Comparison of ENCODE assay signal across 1 cellular context in genomic region chr13:112722433-112723250, GRCh38.
TF ChIP-seq lines count a peak whose summit lies in the region.

No MANE protein-coding gene starts in this region.

TF ChIP-seq in HepG2, 621 proteins besides CTCF, POLR2A, EP300 and RAD21 (continued from another document):
- TF ChIP-seq XRCC5 (optimal IDR thresholded peaks at IDR 0.05; ENCODE audit: low read length) = peak; percentile 19
- TF ChIP-seq HNRNPK (IDR thresholded peaks at IDR 0.05; ENCODE audit: low read depth, low read length, poor library complexity, severe bottlenecking) = peak; percentile 88
- no peak for TF ChIP-seq ZNF790 (CRISPR knock-in tag; IDR thresholded peaks at IDR 0.05; ENCODE audit: borderline replicate concordance)
- TF ChIP-seq NFYB (CRISPR knock-in tag; IDR thresholded peaks at IDR 0.05) = no peak
- TF ChIP-seq KLF6 (CRISPR knock-in tag; IDR thresholded peaks at IDR 0.05) = 0 out of 2 replicates have a peak, but pooled peaks have one; percentile 59
- TF ChIP-seq RBM22 (optimal IDR thresholded peaks at IDR 0.05; ENCODE audit: low read length) = peak; percentile 73
- peak; percentile 46; the same call in 1 of the 2 replicates for TF ChIP-seq GATAD2A (CRISPR knock-in tag; IDR thresholded peaks at IDR 0.05)
- TF ChIP-seq NR2F6 (IDR thresholded peaks at IDR 0.05) = peak; percentile 46; the same call in 1 of the 2 replicates
- TF ChIP-seq NR2F6 (CRISPR knock-in tag; IDR thresholded peaks at IDR 0.05) = peak; percentile 18; the same call in 1 of the 2 replicates
- TF ChIP-seq ZNF670 (CRISPR knock-in tag; IDR thresholded peaks at IDR 0.05; ENCODE audit: borderline replicate concordance) = no peak
- TF ChIP-seq PHF8 (CRISPR knock-in tag; IDR thresholded peaks at IDR 0.05) = no peak
- 0 out of 2 replicates have a peak, but pooled peaks have one; percentile 29 for TF ChIP-seq HDAC2 (CRISPR knock-in tag; IDR thresholded peaks at IDR 0.05)
- TF ChIP-seq ZNF672 (CRISPR knock-in tag; IDR thresholded peaks at IDR 0.05) = no peak
- TF ChIP-seq ZNF256 (CRISPR knock-in tag; conservative IDR thresholded peaks at IDR 0.05) = no peak
- 0 out of 2 replicates have a peak, but pooled peaks have one; percentile 16 for TF ChIP-seq HNF4A (CRISPR knock-in tag; IDR thresholded peaks at IDR 0.05)
- 0 out of 2 replicates have a peak, but pooled peaks have one; percentile 45 for TF ChIP-seq PCBP1 (IDR thresholded peaks at IDR 0.05; ENCODE audit: borderline replicate concordance, low read depth, low read length)
- peak; percentile 30 for TF ChIP-seq ASH2L (IDR thresholded peaks at IDR 0.05; ENCODE audit: insufficient read length, low read depth, low read length)
- peak; percentile 31; the same call in 1 of the 2 replicates for TF ChIP-seq SAP130 (CRISPR knock-in tag; IDR thresholded peaks at IDR 0.05; ENCODE audit: low read depth)
- no peak for TF ChIP-seq ARID4A (CRISPR knock-in tag; IDR thresholded peaks at IDR 0.05; ENCODE audit: borderline replicate concordance)
- 0 out of 4 replicates have a peak, but pooled peaks of 1 of the 2 experiments have one; percentile 4 for TF ChIP-seq HMGXB4 (CRISPR knock-in tag; IDR thresholded peaks at IDR 0.05; ENCODE audit: borderline replicate concordance in 1 of 2, low read depth in 1 of 2)
- peak; percentile 43 for TF ChIP-seq PCBP2 (optimal IDR thresholded peaks at IDR 0.05; ENCODE audit: low read depth, low read length, poor library complexity, severe bottlenecking)
- TF ChIP-seq YEATS4 (CRISPR knock-in tag; IDR thresholded peaks at IDR 0.05; ENCODE audit: borderline replicate concordance) = 0 out of 2 replicates have a peak, but pooled peaks have one; percentile 22
- TF ChIP-seq SP4 (CRISPR knock-in tag; IDR thresholded peaks at IDR 0.05) = no peak
- TF ChIP-seq CHD2 (IDR thresholded peaks at IDR 0.05; ENCODE audit: low read depth, low read length) = no peak
